In genomic region chr11:81892770-81893635, GRCh38 we compare ENCODE assay signal across 22 cellular contexts.
"Had no signal": no experiment of that assay in that cellular context is flagged by ENCODE, and none has a peak within 500 bp of the region (broad histone marks: within the 10 kb centered on the region; RNA-seq: fewer than 3 reads in every experiment).

No MANE protein-coding gene starts in this region.

- H3K27ac ChIP-seq: breast epithelium, Peyer's patch had no signal

- H3K4me3 ChIP-seq: breast epithelium, Peyer's patch had no signal

- H3K4me1 ChIP-seq: breast epithelium, Peyer's patch had no signal

- H3K27ac Mint-ChIP-seq: activated CD4-positive, alpha-beta memory T cell treated with anti-CD3 and anti-CD28 coated beads for 36 hours; activated CD4-positive, alpha-beta T cell treated with anti-CD3 and anti-CD28 coated beads, Interleukin-2, amount 10 ng/mL, durations not matched to agents 24 days and 14 days; activated naive CD8-positive, alpha-beta T cell treated with anti-CD3 and anti-CD28 coated beads for 36 hours; activated T-helper 2 cell treated with anti-CD3 and anti-CD28 coated beads, Interferon-gamma antibody, Interleukin-2, Interleukin-4, amounts not matched to agents 10 μg/mL and 5 μg/mL and 100 μg/mL, durations not matched to agents 14 hours and 24 hours and 36 hours; T-helper 1 cell treated with Interleukin-12 subunit alpha and Interleukin-12 subunit beta and Interleukin-4 antibody, amounts not matched to agents 30 μg/mL and 1 μg/mL, for 36 hours; WTC11 had no signal

- H3K9me3 ChIP-seq: breast epithelium had no signal

- H3K4me3 Mint-ChIP-seq: activated CD4-positive, alpha-beta memory T cell treated with anti-CD3 and anti-CD28 coated beads for 36 hours; activated CD4-positive, alpha-beta T cell treated with anti-CD3 and anti-CD28 coated beads, Interleukin-2, amount 10 ng/mL, durations not matched to agents 24 days and 14 days; activated naive CD4-positive, alpha-beta T cell treated with anti-CD3 and anti-CD28 coated beads, Interleukin-2, amount 10 ng/mL, durations not matched to agents 7 days and 5 days; activated naive CD8-positive, alpha-beta T cell treated with anti-CD3 and anti-CD28 coated beads for 36 hours; T-helper 1 cell treated with Interleukin-12 subunit alpha and Interleukin-12 subunit beta and Interleukin-4 antibody, amounts not matched to agents 30 μg/mL and 1 μg/mL, for 36 hours; WTC11 had no signal

- ATAC-seq: WTC11 had no signal

- H3K36me3 ChIP-seq: breast epithelium, Peyer's patch had no signal

- H3K36me3 Mint-ChIP-seq: activated naive CD4-positive, alpha-beta T cell treated with anti-CD3 and anti-CD28 coated beads, Interleukin-2, amount 10 ng/mL, durations not matched to agents 7 days and 5 days; activated naive CD8-positive, alpha-beta T cell treated with anti-CD3 and anti-CD28 coated beads for 36 hours; WTC11 had no signal

- H3K27me3 ChIP-seq: breast epithelium, Peyer's patch had no signal

- DNase-seq: activated CD4-positive, alpha-beta memory T cell treated with anti-CD3 and anti-CD28 coated beads for 36 hours; activated CD4-positive, alpha-beta T cell treated with anti-CD3 and anti-CD28 coated beads, Interleukin-2, amount 10 ng/mL, durations not matched to agents 24 days and 14 days; activated CD4-positive, CD25-positive, alpha-beta regulatory T cell treated with anti-CD3 and anti-CD28 coated beads, Interleukin-2, amount 50 U/mL, for 72 hours; activated CD8-positive, alpha-beta memory T cell treated with anti-CD3 and anti-CD28 coated beads for 24 hours; activated gamma-delta T cell treated with Interleukin-2 at 50 U/mL for 16 hours; activated naive CD4-positive, alpha-beta T cell treated with anti-CD3 and anti-CD28 coated beads, Interleukin-2, amount 10 ng/mL, durations not matched to agents 7 days and 5 days; activated naive CD8-positive, alpha-beta T cell treated with anti-CD3 and anti-CD28 coated beads for 36 hours; activated T-cell treated with anti-CD3 and anti-CD28 coated beads, Interleukin-2, amount 50 U/mL, for 48 hours; Karpas-422; MM.1S; NCI-H1105; NCI-H1436; NCI-H1694 treated with DMSO at 0.1 percent for 48 hours; NCI-H2029 treated with DMSO at 0.1 percent for 48 hours; NCI-H524; Peyer's patch; SHP77 treated with DMSO at 0.1 percent for 48 hours; T-helper 9 cell had no signal

- H3K4me1 Mint-ChIP-seq: activated CD4-positive, alpha-beta T cell treated with anti-CD3 and anti-CD28 coated beads, Interleukin-2, amount 10 ng/mL, durations not matched to agents 24 days and 14 days; activated naive CD4-positive, alpha-beta T cell treated with anti-CD3 and anti-CD28 coated beads, Interleukin-2, amount 10 ng/mL, durations not matched to agents 7 days and 5 days; activated naive CD8-positive, alpha-beta T cell treated with anti-CD3 and anti-CD28 coated beads for 36 hours; WTC11 had no signal
